ENCODE assay signal across 9 cellular contexts in genomic region chr12:115135800-115136211, GRCh38.
DNase-seq lines count a peak whose midpoint lies in the region; ATAC-seq and TF ChIP-seq lines count a peak whose summit lies in the region.
"Had no signal": no experiment of that assay in that cellular context is flagged by ENCODE, and none has a peak within 500 bp of the region (broad histone marks: within the 10 kb centered on the region; RNA-seq: fewer than 3 reads in every experiment).

No MANE protein-coding gene starts in this region.

- H3K27ac ChIP-seq in left lung (no peak overlapping the region), tibial artery (no peak overlapping the region)

- TF ChIP-seq CTCF in chondrocyte (IDR thresholded peaks at IDR 0.05): no peak
- TF ChIP-seq CTCF in left lung (IDR thresholded peaks at IDR 0.05): no peak
- no peak for TF ChIP-seq CTCF in tibial artery (IDR thresholded peaks at IDR 0.05)

- intact Hi-C loops in left lung (cut with DNase I) (no loop called here), tibial artery (cut with DNase I; ENCODE audit: low total_unique reads) (no loop called here)

- H3K4me3 Mint-ChIP-seq in chondrocyte (ENCODE audit: unreplicated experiment): peak overlapping the region; percentile 53

- H3K36me3 Mint-ChIP-seq in chondrocyte (ENCODE audit: low read depth): no peaks in the 10 kb centered on the region

- no peaks in the 10 kb centered on the region for H3K27me3 Mint-ChIP-seq in chondrocyte (ENCODE audit: low read depth)

- DNase-seq in NCI-H1092 (lab: John Stamatoyannopoulos, UW): peak; percentile 86
- no peak for DNase-seq in chondrocyte (ENCODE audit: low spot score)
- peak; percentile 32 to 61 for DNase-seq in left lung
- peak; percentile 54 to 70 for DNase-seq in tibial artery
- no peak for DNase-seq in activated T-cell treated with anti-CD3 and anti-CD28 coated beads, Interleukin-2, amount 50 U/mL, for 48 hours
- no peak for DNase-seq in stimulated activated CD4-positive, alpha-beta T cell treated with anti-CD3 and anti-CD28 coated beads, Interleukin-4, amount 100 ng/mL, for 4 hours
- DNase-seq: activated naive CD4-positive, alpha-beta T cell had no signal

- H3K4me3 ChIP-seq in left lung (no peak overlapping the region), tibial artery (no peak overlapping the region)

- peaks cover 0 to 4% of the 10 kb centered on the region in 2 donors for H3K9me3 ChIP-seq in left lung
- H3K9me3 ChIP-seq in tibial artery: no peaks in the 10 kb centered on the region

- H3K36me3 ChIP-seq in left lung (no peaks in the 10 kb centered on the region), tibial artery (no peaks in the 10 kb centered on the region)

- H3K27me3 ChIP-seq in left lung: no peaks in the 10 kb centered on the region
- H3K27me3 ChIP-seq in tibial artery: no peaks in the 10 kb centered on the region

- peak; percentile 43 for ATAC-seq in left lung
- ATAC-seq in HG03565 (IDR thresholded peaks at IDR 0.05; ENCODE audit: unreplicated experiment): no peak
- ATAC-seq in HG02840 (IDR thresholded peaks at IDR 0.05; ENCODE audit: low FRiP score, unreplicated experiment): no peak

- H3K4me1 ChIP-seq in left lung (no peaks in the 10 kb centered on the region), tibial artery (peaks cover 0 to 12% (median 6%) of the 10 kb centered on the region in 4 donors)

- H3K4me1 Mint-ChIP-seq in chondrocyte (ENCODE audit: low read depth): peaks cover 14% of the 10 kb centered on the region

- H3K27ac Mint-ChIP-seq in chondrocyte (ENCODE audit: unreplicated experiment): peak overlapping the region; percentile 30

- H3K9me3 Mint-ChIP-seq in chondrocyte (ENCODE audit: low read depth): no peaks in the 10 kb centered on the region

Comparison
In these comparisons a context has a peak if more than half of its experiments do, and no peak if none do; other contexts are left out.
1. DNase-seq: peak in NCI-H1092 (single experiment), left lung (2 of 2) and tibial artery (2 of 2); none in chondrocyte (single experiment), activated T-cell treated with anti-CD3 and anti-CD28 coated beads, Interleukin-2, amount 50 U/mL, for 48 hours (0 of 2) and stimulated activated CD4-positive, alpha-beta T cell treated with anti-CD3 and anti-CD28 coated beads, Interleukin-4, amount 100 ng/mL, for 4 hours (0 of 2).